In the genomic region with DNA sequence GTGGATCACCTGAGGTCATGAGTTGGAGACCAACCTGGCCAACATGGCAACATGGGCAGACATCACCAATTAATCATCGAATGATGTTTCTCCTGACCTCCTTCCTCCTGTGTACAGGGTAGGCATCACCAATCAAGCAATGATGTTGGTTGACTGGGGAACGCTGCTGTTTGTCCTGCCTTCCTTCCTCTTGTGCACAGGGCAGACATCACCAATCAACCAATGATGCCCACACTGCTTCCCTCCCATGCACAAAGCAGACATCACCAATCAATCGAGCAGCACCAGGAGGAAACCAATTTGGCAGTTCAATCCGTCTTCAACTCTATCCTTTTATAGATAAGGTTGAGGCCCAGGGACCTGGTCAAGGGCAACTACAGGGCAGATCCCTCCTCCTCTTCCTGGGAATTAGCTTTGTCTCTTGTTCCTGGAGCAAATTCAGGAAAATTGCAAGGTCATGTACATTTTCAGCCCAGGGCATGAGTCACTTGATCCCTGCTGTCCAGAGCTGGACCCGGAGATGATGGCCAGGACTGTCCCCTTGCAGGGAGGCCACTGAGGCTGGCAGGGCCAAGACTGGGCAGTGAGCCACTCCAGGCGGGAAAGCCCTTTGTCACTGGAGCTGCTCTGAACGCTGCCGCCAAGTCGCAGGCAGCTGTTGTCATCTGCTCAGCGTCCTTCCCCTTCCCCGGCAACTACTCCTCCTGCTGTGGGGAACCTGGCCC, we compare ENCODE assay signal across 10 cellular contexts. TPM values are rescaled to one million over a fixed set of nuclear protein-coding genes. Genes with fewer than 3 reads are reported as not detected.
DNase-seq lines count a peak whose midpoint lies in the region; ATAC-seq and TF ChIP-seq lines count a peak whose summit lies in the region.
"Had no signal": no experiment of that assay in that cellular context is flagged by ENCODE, and none has a peak within 500 bp of the region (broad histone marks: within the 10 kb centered on the region; RNA-seq: fewer than 3 reads in every experiment).

No MANE protein-coding gene starts in this region.

- peaks cover 4% of the 10 kb centered on the region for H3K27me3 Mint-ChIP-seq in dendritic cell treated with granulocyte-macrophage colony-stimulating factor and Interleukin-4, amounts not matched to agents 40 ng/mL and 50 ng/mL, for 4 days
- H3K27me3 Mint-ChIP-seq in T-helper 2 cell treated with Interferon-gamma antibody and Interleukin-4, amounts not matched to agents 5 μg/mL and 100 μg/mL, for 36 hours (ENCODE audit: low read depth), result no peaks in the 10 kb centered on the region
- H3K27me3 Mint-ChIP-seq: activated naive CD8-positive, alpha-beta T cell had no signal

- H3K4me1 Mint-ChIP-seq in dendritic cell treated with granulocyte-macrophage colony-stimulating factor and Interleukin-4, amounts not matched to agents 40 ng/mL and 50 ng/mL, for 4 days (ENCODE audit: low read depth), result peaks cover 43% of the 10 kb centered on the region
- peaks cover 13% of the 10 kb centered on the region for H3K4me1 Mint-ChIP-seq in T-helper 2 cell treated with Interferon-gamma antibody and Interleukin-4, amounts not matched to agents 5 μg/mL and 100 μg/mL, for 36 hours (ENCODE audit: low read depth)

- intact Hi-C loops in dendritic cell treated with granulocyte-macrophage colony-stimulating factor and Interleukin-4, amounts not matched to agents 40 ng/mL and 50 ng/mL, for 4 days (cut with micrococcal nuclease), result no loop called here
- intact Hi-C loops in psoas muscle (cut with DNase I), result no loop called here
- intact Hi-C loops in thyroid gland (cut with DNase I), result no loop called here

- H3K9me3 ChIP-seq in psoas muscle (no peaks in the 10 kb centered on the region), thyroid gland (no peaks in the 10 kb centered on the region)

- H3K4me1 ChIP-seq in psoas muscle (peaks cover 10% of the 10 kb centered on the region), thyroid gland (peaks cover 0 to 8% of the 10 kb centered on the region in 2 donors)

- H3K9me3 Mint-ChIP-seq in dendritic cell treated with granulocyte-macrophage colony-stimulating factor and Interleukin-4, amounts not matched to agents 40 ng/mL and 50 ng/mL, for 4 days, result peaks cover 14% of the 10 kb centered on the region
- peaks cover 6% of the 10 kb centered on the region for H3K9me3 Mint-ChIP-seq in T-helper 2 cell treated with Interferon-gamma antibody and Interleukin-4, amounts not matched to agents 5 μg/mL and 100 μg/mL, for 36 hours

- H3K36me3 Mint-ChIP-seq in dendritic cell treated with granulocyte-macrophage colony-stimulating factor and Interleukin-4, amounts not matched to agents 40 ng/mL and 50 ng/mL, for 4 days (ENCODE audit: low read depth), result no peaks in the 10 kb centered on the region
- H3K36me3 Mint-ChIP-seq in T-helper 2 cell treated with Interferon-gamma antibody and Interleukin-4, amounts not matched to agents 5 μg/mL and 100 μg/mL, for 36 hours (ENCODE audit: low read depth), result peaks cover 19% of the 10 kb centered on the region
- H3K36me3 Mint-ChIP-seq: activated naive CD8-positive, alpha-beta T cell had no signal

- no peak overlapping the region for H3K4me3 Mint-ChIP-seq in dendritic cell treated with granulocyte-macrophage colony-stimulating factor and Interleukin-4, amounts not matched to agents 40 ng/mL and 50 ng/mL, for 4 days
- no peak overlapping the region for H3K4me3 Mint-ChIP-seq in T-helper 2 cell treated with Interferon-gamma antibody and Interleukin-4, amounts not matched to agents 5 μg/mL and 100 μg/mL, for 36 hours
- H3K4me3 Mint-ChIP-seq: activated naive CD8-positive, alpha-beta T cell had no signal

- peak overlapping the region; percentile 54 for H3K27ac ChIP-seq in psoas muscle
- peak overlapping the region in 1 of 3 donors; percentile 5 for H3K27ac ChIP-seq in thyroid gland

- ATAC-seq in psoas muscle (peak; percentile 28 to 61 (median 36)), HG02588 (IDR thresholded peaks at IDR 0.05; ENCODE audit: unreplicated experiment) (no peak)

- 23 to 25% (median 24%) methylated on average over 11 of the region's 11 CpGs for WGBS in psoas muscle, 3 donors
- WGBS in thyroid gland, 2 donors, result 66% methylated on average over 11 of the region's 11 CpGs

- TF ChIP-seq CTCF in psoas muscle (IDR thresholded peaks at IDR 0.05) (no peak), thyroid gland (IDR thresholded peaks at IDR 0.05) (no peak)

- H3K27me3 ChIP-seq in psoas muscle (ENCODE audit: insufficient read depth in 3 of 3, low read length in 2 of 3) (no peaks in the 10 kb centered on the region), thyroid gland (no peaks in the 10 kb centered on the region)

- H3K4me3 ChIP-seq in psoas muscle (no peak overlapping the region), thyroid gland (replicated peaks in 1 of 3) (no peak overlapping the region)

- H3K27ac Mint-ChIP-seq in dendritic cell treated with granulocyte-macrophage colony-stimulating factor and Interleukin-4, amounts not matched to agents 40 ng/mL and 50 ng/mL, for 4 days, result peak overlapping the region; percentile 72
- H3K27ac Mint-ChIP-seq in T-helper 2 cell treated with Interferon-gamma antibody and Interleukin-4, amounts not matched to agents 5 μg/mL and 100 μg/mL, for 36 hours, result no peak overlapping the region

- no peak for TF ChIP-seq POLR2A in thyroid gland (IDR thresholded peaks at IDR 0.05)

- DNase-seq in NCI-H2196 (lab: John Stamatoyannopoulos, UW; ENCODE audit: unreplicated experiment), result peak; percentile 35
- DNase-seq in NCI-H2196 treated with DMSO at 0.1 percent for 48 hours (lab: John Stamatoyannopoulos, UW; ENCODE audit: unreplicated experiment), result no peak
- DNase-seq in NCI-H2029 treated with DMSO at 0.1 percent for 48 hours (lab: John Stamatoyannopoulos, UW), result peak; percentile 30
- peak; percentile 66 to 80 for DNase-seq in psoas muscle
- no peak for DNase-seq in T-helper 2 cell treated with Interferon-gamma antibody and Interleukin-4, amounts not matched to agents 5 μg/mL and 100 μg/mL, for 36 hours (ENCODE audit: low spot score)
- DNase-seq in thyroid gland, result no peak
- DNase-seq: H9 had no signal

- H3K36me3 ChIP-seq in psoas muscle (ENCODE audit: insufficient read depth in 1 of 2, low read depth in 1 of 2), result no peaks in the 10 kb centered on the region
- no peaks in the 10 kb centered on the region for H3K36me3 ChIP-seq in thyroid gland

RNA-seq across cellular contexts. Expression of a gene that starts 5.3 kb away (rescaled TPM):
- total RNA-seq in psoas muscle (10 to 100 TPM; 22.3 to 34.1 (median 33.0) TPM), thyroid gland (10 to 100 TPM; 47.2 to 67.6 (median 60.8) TPM)
- polyA plus RNA-seq in psoas muscle, result 10 to 100 TPM; 25.3 to 49.8 (median 34.2) TPM

RNA-seq across cellular contexts. Expression of a gene that starts 30.4 kb away (rescaled TPM):
- total RNA-seq in psoas muscle (1 to 10 TPM; 1.4 to 2.2 (median 1.7) TPM), thyroid gland (10 to 100 TPM in 2 of 4 donors, 1 to 10 TPM in 2; 4.0 to 14.6 (median 8.3) TPM)
- 1 to 10 TPM; 2.4 to 7.2 (median 3.6) TPM for polyA plus RNA-seq in psoas muscle

RNA-seq across cellular contexts. Expression of a gene that starts 30.4 kb away (rescaled TPM):
- total RNA-seq in psoas muscle (10 to 100 TPM; 13.4 to 16.3 (median 15.1) TPM), thyroid gland (100 to 1,000 TPM in 3 of 4 donors, 10 to 100 TPM in 1; 69.5 to 269 (median 137) TPM)
- polyA plus RNA-seq in psoas muscle, result 10 to 100 TPM in 2 of 3 donors, 1 to 10 TPM in 1; 9.5 to 17.5 (median 15.5) TPM

RNA-seq across cellular contexts. Expression of a gene that starts 50.4 kb away (rescaled TPM):
- 10 to 100 TPM; 38.5 to 54.2 (median 42.3) TPM for total RNA-seq in psoas muscle
- polyA plus RNA-seq in psoas muscle, result 10 to 100 TPM; 35.5 to 58.9 (median 47.6) TPM
- 100 to 1,000 TPM in 1 of 4 donors, 10 to 100 TPM in 3; 86.8 to 134 (median 91.4) TPM for total RNA-seq in thyroid gland

Comparison
In these comparisons a context has a peak if more than half of its experiments do, and no peak if none do; other contexts are left out.
1. DNase-seq: peak in NCI-H2196 (single experiment), NCI-H2029 treated with DMSO at 0.1 percent for 48 hours (single experiment) and psoas muscle (2 of 2); none in NCI-H2196 treated with DMSO at 0.1 percent for 48 hours (single experiment), T-helper 2 cell treated with Interferon-gamma antibody and Interleukin-4, amounts not matched to agents 5 μg/mL and 100 μg/mL, for 36 hours (single experiment) and thyroid gland (0 of 2).
2. RNA of a gene that starts 30.4 kb away (total RNA-seq): 69.5 to 269 TPM in thyroid gland; 13.4 to 16.3 TPM in psoas muscle; every median in the first group is over 4 times any median in the second.